ENCODE assay signal across 27 cellular contexts in the genomic region with DNA sequence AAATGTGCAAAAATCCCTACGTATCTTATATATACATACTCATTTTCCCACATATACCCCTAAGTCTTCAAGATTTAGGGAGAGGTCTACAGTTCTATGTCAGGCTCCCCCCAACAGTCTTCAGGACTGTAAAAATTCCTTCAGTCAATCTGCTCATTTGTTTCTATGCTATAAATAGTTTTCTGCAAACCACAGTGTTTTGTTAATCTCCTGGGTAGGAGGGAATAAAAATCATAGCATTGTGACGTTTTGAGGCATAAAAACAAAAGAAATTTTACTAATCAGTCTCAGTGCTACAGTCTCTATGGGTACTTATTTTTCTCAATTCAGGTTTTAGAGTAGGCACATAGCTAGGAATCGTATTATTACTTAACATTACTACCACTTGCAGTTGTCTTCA.
"Had no signal": no experiment of that assay in that cellular context is flagged by ENCODE, and none has a peak within 500 bp of the region (broad histone marks: within the 10 kb centered on the region; RNA-seq: fewer than 3 reads in every experiment).

No MANE protein-coding gene starts in this region.

- H3K27ac Mint-ChIP-seq: natural killer cell; nephron; progenitor cell of endocrine pancreas; stimulated activated effector memory CD8-positive, alpha-beta T cell treated with anti-CD3 and anti-CD28 coated beads, Interleukin-12 subunit alpha, Interleukin-12 subunit beta, amount 100 ng/mL, for 72 hours; stimulated activated naive B cell treated with anti-CD40 and anti-IgM and Interleukin-4, amounts not matched to agents 10 μg/mL and 1 μg/mL and 100 μg/mL, for 72 hours; stimulated activated naive CD8-positive, alpha-beta T cell treated with anti-CD3 and anti-CD28 coated beads, Interleukin-15, Interleukin-2, amounts not matched to agents 100 ng/mL and 50 ng/mL, for 24 hours had no signal

- H3K4me3 Mint-ChIP-seq: natural killer cell; nephron; stimulated activated effector memory CD8-positive, alpha-beta T cell treated with anti-CD3 and anti-CD28 coated beads, Interleukin-12 subunit alpha, Interleukin-12 subunit beta, amount 100 ng/mL, for 72 hours; stimulated activated naive B cell treated with anti-CD40 and anti-IgM and Interleukin-4, amounts not matched to agents 10 μg/mL and 1 μg/mL and 100 μg/mL, for 72 hours; stimulated activated naive CD8-positive, alpha-beta T cell treated with anti-CD3 and anti-CD28 coated beads, Interleukin-15, Interleukin-2, amounts not matched to agents 100 ng/mL and 50 ng/mL, for 24 hours had no signal

- H3K27me3 Mint-ChIP-seq: progenitor cell of endocrine pancreas; stimulated activated naive B cell treated with anti-CD40 and anti-IgM and Interleukin-4, amounts not matched to agents 10 μg/mL and 1 μg/mL and 100 μg/mL, for 72 hours; stimulated activated naive CD8-positive, alpha-beta T cell treated with anti-CD3 and anti-CD28 coated beads, Interleukin-15, Interleukin-2, amounts not matched to agents 100 ng/mL and 50 ng/mL, for 24 hours had no signal

- H3K36me3 Mint-ChIP-seq: stimulated activated effector memory CD8-positive, alpha-beta T cell treated with anti-CD3 and anti-CD28 coated beads, Interleukin-12 subunit alpha, Interleukin-12 subunit beta, amount 100 ng/mL, for 72 hours; stimulated activated naive B cell treated with anti-CD40 and anti-IgM and Interleukin-4, amounts not matched to agents 10 μg/mL and 1 μg/mL and 100 μg/mL, for 72 hours had no signal

- DNase-seq: natural killer cell; nucleus accumbens; posterior cingulate gyrus; psoas muscle; right cardiac atrium; right lobe of liver; sigmoid colon; small intestine; stimulated activated CD4-positive, alpha-beta T cell treated with anti-CD3 and anti-CD28 coated beads, Interleukin-15, amount 100 ng/mL, for 24 hours; stimulated activated CD4-positive, alpha-beta T cell treated with anti-CD3 and anti-CD28 coated beads, Interleukin-2, amount 100 ng/mL, for 24 hours; stimulated activated CD4-positive, alpha-beta T cell treated with anti-CD3 and anti-CD28 coated beads, Interleukin-2, amount 100 ng/mL, for 48 hours; stimulated activated CD4-positive, alpha-beta T cell treated with anti-CD3 and anti-CD28 coated beads, Interleukin-4, amount 100 ng/mL, for 24 hours; stimulated activated naive B cell treated with anti-CD40 and anti-IgM and Interleukin-4, amounts not matched to agents 10 μg/mL and 1 μg/mL and 100 μg/mL, for 72 hours; stimulated activated naive CD4-positive, alpha-beta T cell treated with Interleukin-2 at 50 U/mL for 16 hours; stomach; thyroid gland; trophoblast cell; upper lobe of left lung had no signal

- H3K9me3 Mint-ChIP-seq: nephron had no signal

- H3K4me3 ChIP-seq: psoas muscle, right lobe of liver, sigmoid colon, stomach, thoracic aorta, thyroid gland, tibial nerve, upper lobe of left lung, vagina had no signal

- H3K27ac ChIP-seq: neutrophil, parathyroid adenoma, psoas muscle, right lobe of liver, sigmoid colon, stomach, thoracic aorta, thyroid gland, tibial nerve, upper lobe of left lung, vagina had no signal

- H3K36me3 ChIP-seq: neutrophil, right lobe of liver, sigmoid colon, stomach, thoracic aorta, thyroid gland, tibial nerve, upper lobe of left lung, vagina had no signal

- H3K27me3 ChIP-seq: neutrophil, right lobe of liver, sigmoid colon, stomach, thyroid gland, tibial nerve, upper lobe of left lung, vagina had no signal

- H3K4me1 Mint-ChIP-seq: natural killer cell; nephron; stimulated activated effector memory CD8-positive, alpha-beta T cell treated with anti-CD3 and anti-CD28 coated beads, Interleukin-12 subunit alpha, Interleukin-12 subunit beta, amount 100 ng/mL, for 72 hours; stimulated activated naive B cell treated with anti-CD40 and anti-IgM and Interleukin-4, amounts not matched to agents 10 μg/mL and 1 μg/mL and 100 μg/mL, for 72 hours had no signal
